ENCODE assay signal across 24 cellular contexts in genomic region chr20:48191200-48191599, GRCh38.
DNase-seq lines count a peak whose midpoint lies in the region; ATAC-seq and TF ChIP-seq lines count a peak whose summit lies in the region.
"Had no signal": no experiment of that assay in that cellular context is flagged by ENCODE, and none has a peak within 500 bp of the region (broad histone marks: within the 10 kb centered on the region; RNA-seq: fewer than 3 reads in every experiment).

No MANE protein-coding gene starts in this region.

- H3K4me3 ChIP-seq in BLaER1 (no peak overlapping the region), epithelial cell of proximal tubule (ENCODE audit: low read depth, low read length) (no peak overlapping the region), mesodermal cell (ENCODE audit: extremely low read depth, insufficient read depth, low read length, poor library complexity, severe bottlenecking) (no peak overlapping the region)
- H3K4me3 ChIP-seq: body of pancreas, dorsolateral prefrontal cortex, GM12878, GM23338, psoas muscle, SK-N-MC, uterus had no signal

- no peak for ATAC-seq in HG02759 (IDR thresholded peaks at IDR 0.05; ENCODE audit: unreplicated experiment)
- ATAC-seq: body of pancreas; GM12878; GM23338; left ventricle myocardium superior; naive thymus-derived CD4-positive, alpha-beta T cell; psoas muscle had no signal

- peaks cover 32% of the 10 kb centered on the region for H3K4me1 ChIP-seq in BLaER1
- H3K4me1 ChIP-seq in mesodermal cell (ENCODE audit: control insufficient read depth, insufficient read depth, low read length, poor library complexity, severe bottlenecking): peaks cover 20% of the 10 kb centered on the region
- H3K4me1 ChIP-seq: body of pancreas, psoas muscle had no signal

- no peak overlapping the region for H3K9ac ChIP-seq in BLaER1

- H4K20me1 ChIP-seq in BLaER1: no peaks in the 10 kb centered on the region

- no peaks in the 10 kb centered on the region for H3K9me3 ChIP-seq in BLaER1
- no peaks in the 10 kb centered on the region for H3K9me3 ChIP-seq in mesodermal cell (ENCODE audit: control insufficient read depth, low read length)
- H3K9me3 ChIP-seq: body of pancreas, psoas muscle, uterus had no signal

- peak; percentile 34 for TF ChIP-seq CTCF in epithelial cell of proximal tubule (conservative IDR thresholded peaks at IDR 0.05; ENCODE audit: low read depth, low read length)

- H3K4me2 ChIP-seq in BLaER1: peak overlapping the region; percentile 27
- H3K4me2 ChIP-seq: GM23338 had no signal

- H3K36me3 ChIP-seq in BLaER1 (no peaks in the 10 kb centered on the region), mesodermal cell (ENCODE audit: control insufficient read depth, insufficient read depth, low read length) (no peaks in the 10 kb centered on the region)
- H3K36me3 ChIP-seq: uterus had no signal

- DNase-seq in NCI-H82 treated with DMSO at 0.1 percent for 48 hours (lab: John Stamatoyannopoulos, UW; ENCODE audit: unreplicated experiment) (peak; percentile 38), epithelial cell of proximal tubule (ENCODE audit: low read depth) (no peak), HCEC 1CT (no peak), mesenteric fat pad (ENCODE audit: low spot score) (no peak), DMS53 treated with DMSO at 0.1 percent for 48 hours (lab: John Stamatoyannopoulos, UW; ENCODE audit: unreplicated experiment) (no peak)
- DNase-seq: ACHN; activated CD4-positive, alpha-beta T cell treated with anti-CD3 and anti-CD28 coated beads for 4 hours; activated CD8-positive, alpha-beta memory T cell treated with anti-CD3 and anti-CD28 coated beads, Interleukin-2, amount 50 U/mL, for 48 hours; activated naive CD4-positive, alpha-beta T cell treated with anti-CD3 and anti-CD28 coated beads for 36 hours; body of pancreas; dorsolateral prefrontal cortex; left ventricle myocardium superior; naive thymus-derived CD4-positive, alpha-beta T cell; NCI-H187 treated with DMSO at 0.1 percent for 48 hours; NCI-H446 treated with DMSO at 0.1 percent for 48 hours; psoas muscle; T-helper 9 cell; uterus had no signal

- H3K27ac ChIP-seq in BLaER1 (no peak overlapping the region), mesodermal cell (ENCODE audit: low read depth, low read length, severe bottlenecking) (peak overlapping the region; percentile 64)
- H3K27ac ChIP-seq: body of pancreas, dorsolateral prefrontal cortex, psoas muscle, SK-N-MC, uterus had no signal

- H3K27me3 ChIP-seq in BLaER1: no peaks in the 10 kb centered on the region
- H3K27me3 ChIP-seq: body of pancreas, uterus had no signal

- whole genome bisulfite sequencing in mesodermal cell (ENCODE audit: insufficient coverage in 2 of 2), 2 experiments: no CpG with 5 or more reads among the region's 3 CpGs
